In the genomic region with DNA sequence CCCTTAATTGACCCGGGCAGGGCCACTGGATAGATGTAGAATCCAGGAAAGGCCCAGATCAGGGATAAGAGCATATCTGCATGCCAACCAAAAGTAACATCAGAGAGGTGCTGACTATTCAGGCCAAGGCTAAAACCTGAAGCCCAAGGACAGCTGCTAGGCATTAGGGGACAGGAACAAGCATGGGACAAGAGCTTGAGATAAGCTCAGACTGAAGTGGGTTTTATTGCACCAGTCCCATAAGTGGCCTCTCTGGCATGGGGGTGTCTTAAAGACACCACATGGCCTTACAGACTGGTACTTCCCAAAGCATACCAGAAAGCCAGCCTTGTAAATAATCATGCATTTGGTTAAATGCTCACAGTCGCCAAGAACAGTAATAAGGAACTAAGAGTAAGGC, we compare ENCODE assay signal across 28 cellular contexts.
"Had no signal": no experiment of that assay in that cellular context is flagged by ENCODE, and none has a peak within 500 bp of the region (broad histone marks: within the 10 kb centered on the region; RNA-seq: fewer than 3 reads in every experiment).

No MANE protein-coding gene starts in this region.

- H3K27ac ChIP-seq: brain microvascular endothelial cell, esophagus muscularis mucosa, gastroesophageal sphincter, WERI-Rb-1 had no signal

- DNase-seq: activated B cell treated with CpG ODN at 0.5 μM for 24 hours; activated CD4-positive, alpha-beta T cell treated with anti-CD3 and anti-CD28 coated beads for 48 hours; activated CD4-positive, alpha-beta T cell treated with anti-CD3 and anti-CD28 coated beads, Interleukin-2, amount 50 U/mL, for 1 hour; activated CD4-positive, alpha-beta T cell treated with anti-CD3 and anti-CD28 coated beads, Interleukin-2, amount 50 U/mL, for 48 hours; activated CD8-positive, alpha-beta memory T cell treated with anti-CD3 and anti-CD28 coated beads for 24 hours; activated CD8-positive, alpha-beta T cell treated with anti-CD3 and anti-CD28 coated beads for 36 hours; activated effector memory CD4-positive, alpha-beta T cell treated with Interleukin-2 at 50 U/mL for 16 hours; activated gamma-delta T cell treated with Interleukin-2 at 50 U/mL for 16 hours; activated naive CD4-positive, alpha-beta T cell treated with anti-CD3 and anti-CD28 coated beads, Interleukin-2, amount 50 U/mL, for 16 hours; activated naive CD4-positive, alpha-beta T cell treated with Interleukin-2 at 50 U/mL for 16 hours; activated T-cell treated with anti-CD3 and anti-CD28 coated beads, Interleukin-2, amount 50 U/mL, for 4 hours; amniotic stem cell; anterior cingulate cortex; brain microvascular endothelial cell; cortex of kidney; dermis blood vessel endothelial cell; effector CD4-positive, alpha-beta T cell; effector memory CD8-positive, alpha-beta T cell; erythroblast; foreskin melanocyte; T-helper 1 cell; T-helper 17 cell; T1000 had no signal

- ATAC-seq: activated CD4-positive, CD25-positive, alpha-beta regulatory T cell treated with anti-CD3 and anti-CD28 coated beads, Interleukin-2, amount 50 U/mL, for 24 hours; activated CD8-positive, alpha-beta T cell treated with anti-CD3 and anti-CD28 coated beads for 36 hours; activated T-cell treated with anti-CD3 and anti-CD28 coated beads, Interleukin-2, amount 50 U/mL, for 4 hours; activated T-helper 17 cell treated with anti-CD3 and anti-CD28 coated beads, Interleukin-2, amount 50 U/mL, for 72 hours; effector memory CD8-positive, alpha-beta T cell; gastroesophageal sphincter; T-helper 17 cell had no signal

- H3K9me3 ChIP-seq: esophagus muscularis mucosa, gastroesophageal sphincter had no signal

- H3K4me3 ChIP-seq: esophagus muscularis mucosa, gastroesophageal sphincter had no signal

- H3K27me3 ChIP-seq: brain microvascular endothelial cell, esophagus muscularis mucosa, gastroesophageal sphincter had no signal

- H3K36me3 ChIP-seq: brain microvascular endothelial cell, esophagus muscularis mucosa, gastroesophageal sphincter, WERI-Rb-1 had no signal
